In the genomic region with DNA sequence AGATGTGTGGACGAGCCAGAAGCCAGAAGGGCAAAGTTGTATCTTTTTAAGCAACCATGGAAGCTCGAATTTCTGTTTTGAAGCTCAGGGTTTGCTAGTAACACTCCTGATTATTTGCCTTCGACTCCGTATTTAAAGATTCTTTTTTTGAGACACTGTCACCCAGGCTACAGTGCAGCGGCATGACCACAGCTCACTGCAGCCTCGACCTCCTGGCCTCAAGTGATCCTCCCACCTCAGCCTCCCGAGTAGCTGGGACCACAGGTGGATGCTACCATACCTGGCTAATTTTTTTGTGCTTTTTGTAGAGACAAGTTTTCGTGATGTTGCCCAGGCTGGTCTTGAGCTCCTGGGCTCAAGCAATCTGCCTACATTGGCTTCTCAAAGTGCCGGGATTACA, we compare ENCODE assay signal across 22 cellular contexts. TPM values are rescaled to one million over a fixed set of nuclear protein-coding genes. Genes with fewer than 3 reads are reported as not detected.
"Had no signal": no experiment of that assay in that cellular context is flagged by ENCODE, and none has a peak within 500 bp of the region (broad histone marks: within the 10 kb centered on the region; RNA-seq: fewer than 3 reads in every experiment).

No MANE protein-coding gene starts in this region.

- DNase-seq: activated CD4-positive, alpha-beta memory T cell treated with anti-CD3 and anti-CD28 coated beads for 36 hours; activated CD4-positive, alpha-beta T cell treated with anti-CD3 and anti-CD28 coated beads for 1 hour; activated effector memory CD4-positive, alpha-beta T cell treated with anti-CD3 and anti-CD28 coated beads, Interleukin-2, amount 50 U/mL, for 16 hours; activated naive CD4-positive, alpha-beta T cell treated with anti-CD3 and anti-CD28 coated beads, Interleukin-2, amount 50 U/mL, for 16 hours; activated T-cell treated with anti-CD3 and anti-CD28 coated beads for 4 hours; aorta; effector memory CD4-positive, alpha-beta T cell; hypothalamus; small intestine; stomach; T-cell; uterus had no signal

- H3K4me3 ChIP-seq: stomach, suprapubic skin, tibial nerve, uterus had no signal

- H3K27ac ChIP-seq: stomach, suprapubic skin, tibial nerve, uterus had no signal

- H3K36me3 Mint-ChIP-seq: activated CD4-positive, alpha-beta memory T cell treated with anti-CD3 and anti-CD28 coated beads for 36 hours; brain; natural killer cell treated with Interleukin-12 subunit alpha and Interleukin-12 subunit beta and Interleukin-15 and Interleukin-18, amount 100 ng/mL, for 72 hours; stimulated activated memory B cell treated with anti-CD40 and anti-IgM and Interleukin-4, amounts not matched to agents 10 μg/mL and 1 μg/mL and 100 μg/mL, for 72 hours; T-cell had no signal

- H3K9me3 ChIP-seq: stomach, suprapubic skin, tibial nerve, uterus had no signal

- ATAC-seq: esophagus mucosa; natural killer cell treated with Interleukin-12 subunit alpha and Interleukin-12 subunit beta and Interleukin-15 and Interleukin-18, amount 100 ng/mL, for 72 hours; sciatic nerve; stimulated activated memory B cell treated with anti-CD40 and anti-IgM and Interleukin-4, amounts not matched to agents 10 μg/mL and 1 μg/mL and 100 μg/mL, for 72 hours; T-cell had no signal

- H3K4me1 ChIP-seq: uterus had no signal

- H3K27me3 Mint-ChIP-seq: activated CD4-positive, alpha-beta memory T cell treated with anti-CD3 and anti-CD28 coated beads for 36 hours; natural killer cell treated with Interleukin-12 subunit alpha and Interleukin-12 subunit beta and Interleukin-15 and Interleukin-18, amount 100 ng/mL, for 72 hours; T-cell had no signal

- H3K4me1 Mint-ChIP-seq: brain had no signal

- H3K27me3 ChIP-seq: stomach, suprapubic skin, tibial nerve, uterus had no signal

- H3K9me3 Mint-ChIP-seq: activated CD4-positive, alpha-beta memory T cell treated with anti-CD3 and anti-CD28 coated beads for 36 hours; brain; dendritic cell treated with granulocyte-macrophage colony-stimulating factor and Interleukin-4, amounts not matched to agents 40 ng/mL and 50 ng/mL, for 4 days; natural killer cell treated with Interleukin-12 subunit alpha and Interleukin-12 subunit beta and Interleukin-15 and Interleukin-18, amount 100 ng/mL, for 72 hours; stimulated activated memory B cell treated with anti-CD40 and anti-IgM and Interleukin-4, amounts not matched to agents 10 μg/mL and 1 μg/mL and 100 μg/mL, for 72 hours; T-cell had no signal

- H3K4me3 Mint-ChIP-seq: activated CD4-positive, alpha-beta memory T cell treated with anti-CD3 and anti-CD28 coated beads for 36 hours; brain; dendritic cell treated with granulocyte-macrophage colony-stimulating factor and Interleukin-4, amounts not matched to agents 40 ng/mL and 50 ng/mL, for 4 days; natural killer cell treated with Interleukin-12 subunit alpha and Interleukin-12 subunit beta and Interleukin-15 and Interleukin-18, amount 100 ng/mL, for 72 hours; stimulated activated memory B cell treated with anti-CD40 and anti-IgM and Interleukin-4, amounts not matched to agents 10 μg/mL and 1 μg/mL and 100 μg/mL, for 72 hours; T-cell had no signal

- H3K36me3 ChIP-seq: stomach, suprapubic skin, tibial nerve, uterus had no signal

- H3K27ac Mint-ChIP-seq: brain; dendritic cell treated with granulocyte-macrophage colony-stimulating factor and Interleukin-4, amounts not matched to agents 40 ng/mL and 50 ng/mL, for 4 days; natural killer cell treated with Interleukin-12 subunit alpha and Interleukin-12 subunit beta and Interleukin-15 and Interleukin-18, amount 100 ng/mL, for 72 hours; stimulated activated memory B cell treated with anti-CD40 and anti-IgM and Interleukin-4, amounts not matched to agents 10 μg/mL and 1 μg/mL and 100 μg/mL, for 72 hours; T-cell had no signal

RNA-seq across cellular contexts. Expression of a gene that starts 18.7 kb away (rescaled TPM):
- total RNA-seq: chondrocyte, frontal cortex had no signal
